ENCODE assay signal across 8 cellular contexts in the genomic region with DNA sequence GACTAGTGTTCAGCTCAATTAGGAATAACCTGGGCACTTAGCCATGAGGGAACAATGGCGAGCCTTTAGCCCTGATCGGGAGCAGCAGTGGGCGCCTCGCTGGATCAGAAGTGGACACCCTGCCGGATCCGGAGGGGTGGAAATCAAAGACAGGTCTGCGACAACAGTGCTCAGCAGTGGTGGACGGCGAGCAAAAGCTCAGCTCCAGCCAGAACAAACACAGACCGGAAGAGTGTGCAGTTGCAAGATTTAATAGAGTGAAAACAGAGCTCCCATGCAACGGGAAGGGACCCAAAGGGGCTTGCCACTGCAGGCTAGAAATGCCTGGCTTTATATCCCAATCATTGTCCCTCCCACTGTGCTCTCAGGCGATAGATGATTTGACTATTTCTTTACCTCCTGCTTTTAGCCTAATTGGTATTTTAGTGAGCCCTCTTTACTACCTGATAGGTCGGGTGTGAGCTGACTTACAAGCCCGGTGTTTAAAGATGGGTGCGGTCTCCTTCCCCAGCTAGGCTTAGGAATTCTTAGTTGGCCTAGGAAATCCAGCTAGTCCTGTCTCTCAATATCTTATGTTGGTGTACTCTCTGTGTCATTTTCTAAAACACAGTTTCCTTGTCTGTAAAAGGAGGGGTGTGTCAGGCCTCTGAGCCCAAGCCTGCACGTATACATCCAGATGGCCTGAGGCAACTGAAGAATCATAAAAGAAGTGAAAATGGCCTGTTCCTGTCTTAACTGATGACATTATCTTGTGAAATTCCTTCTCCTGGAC.
DNase-seq lines count a peak whose midpoint lies in the region; ATAC-seq and TF ChIP-seq lines count a peak whose summit lies in the region.
"Not testable (repeated sequence)": the region's sequence is repeated elsewhere in the genome, so short reads cannot be mapped to it uniquely, and the experiment has no call there.

No MANE protein-coding gene starts in this region.

- not testable (repeated sequence) for H4K20me1 ChIP-seq in hepatocyte (ENCODE audit: insufficient read depth, poor library complexity, severe bottlenecking)

- peak; percentile 98 for ATAC-seq in esophagus mucosa
- not testable (repeated sequence) for ATAC-seq in thoracic aorta (ENCODE audit: insufficient number of reproducible peaks, low FRiP score, low read depth)

- H3K27me3 ChIP-seq in hepatocyte; thoracic aorta (replicated peaks; ENCODE audit: insufficient read depth): not testable (repeated sequence)

- TF ChIP-seq CTCF in hepatocyte (IDR thresholded peaks at IDR 0.05; ENCODE audit: poor library complexity); nephron (IDR thresholded peaks at IDR 0.05; ENCODE audit: unreplicated experiment in 3 of 3); thoracic aorta (IDR thresholded peaks at IDR 0.05): not testable (repeated sequence)

- peaks cover 15% of the 10 kb centered on the region for H3K4me1 Mint-ChIP-seq in nephron

- H3K4me3 ChIP-seq in hepatocyte: not testable (repeated sequence)
- H3K4me3 ChIP-seq in thoracic aorta: peak overlapping the region; percentile 57

- not testable (repeated sequence) for H3K79me2 ChIP-seq in hepatocyte

- WGBS in hepatocyte (ENCODE audit: low lambda C conversion rate, missing lambda C conversion rate): 75% methylated on average over 16 of the region's 16 CpGs

- H3K4me3 Mint-ChIP-seq in nephron: peak overlapping the region in 2 of 3 experiments; percentile 56 to 60

- H3K36me3 ChIP-seq in hepatocyte (replicated peaks; ENCODE audit: insufficient read depth, low read depth); thoracic aorta: not testable (repeated sequence)

- H3K27ac ChIP-seq in hepatocyte: peak overlapping the region; percentile 82
- H3K27ac ChIP-seq in thoracic aorta: not testable (repeated sequence)

- H3K9me2 ChIP-seq in hepatocyte (replicated peaks; ENCODE audit: insufficient read depth): not testable (repeated sequence)

- not testable (repeated sequence) for H3K4me2 ChIP-seq in hepatocyte

- H3K36me3 Mint-ChIP-seq in nephron (ENCODE audit: low read depth): not testable (repeated sequence)

- H3K9me3 Mint-ChIP-seq in nephron: not testable (repeated sequence)

- not testable (repeated sequence) for H3K27me3 Mint-ChIP-seq in nephron (ENCODE audit: low read depth)

- H3K27ac Mint-ChIP-seq in nephron: peak overlapping the region; percentile 20 to 78 (median 73)

- H3K9me3 ChIP-seq in hepatocyte (ENCODE audit: low read depth); thoracic aorta: not testable (repeated sequence)

- H3K4me1 ChIP-seq in hepatocyte (ENCODE audit: insufficient read depth); thoracic aorta (ENCODE audit: control insufficient read depth in 1 of 2, low read depth in 2 of 2): not testable (repeated sequence)

- DNase-seq in ELF-1 (ENCODE audit: low read depth, low spot score) (peak; percentile 77), NCI-H226 (peak; percentile 23), RPMI7951 (ENCODE audit: low read depth) (peak; percentile 33), brain pericyte (ENCODE audit: low read depth, low spot score) (peak; percentile 20), hepatocyte (ENCODE audit: low spot score) (peak; percentile 17)
- DNase-seq in thoracic aorta (ENCODE audit: low spot score): not testable (repeated sequence)

- H2AFZ ChIP-seq in hepatocyte: not testable (repeated sequence)
